ENCODE assay signal across 19 cellular contexts in genomic region chr11:13880719-13881118, GRCh38.
"Had no signal": no experiment of that assay in that cellular context is flagged by ENCODE, and none has a peak within 500 bp of the region (broad histone marks: within the 10 kb centered on the region; RNA-seq: fewer than 3 reads in every experiment).

No MANE protein-coding gene starts in this region.

- FAIRE-seq: islet of Langerhans had no signal

- DNase-seq: activated CD4-positive, alpha-beta T cell treated with anti-CD3 and anti-CD28 coated beads, Interleukin-2, amount 50 U/mL, for 4 hours; activated gamma-delta T cell; activated T-cell treated with anti-CD3 and anti-CD28 coated beads, Interleukin-2, amount 50 U/mL, for 72 hours; effector CD8-positive, alpha-beta T cell; left colon; mucosa of descending colon; naive B cell; psoas muscle; right lobe of liver; stimulated activated CD4-positive, alpha-beta T cell treated with anti-CD3 and anti-CD28 coated beads, Interleukin-4, amount 100 ng/mL, for 1 hour; stimulated activated naive CD8-positive, alpha-beta T cell treated with anti-CD3 and anti-CD28 coated beads, Interleukin-15, amount 100 ng/mL, for 72 hours; transverse colon had no signal

- H3K27me3 Mint-ChIP-seq: activated naive CD8-positive, alpha-beta T cell; dendritic cell treated with granulocyte-macrophage colony-stimulating factor and Interleukin-4, amounts not matched to agents 40 ng/mL and 50 ng/mL, for 4 days; naive B cell; stimulated activated naive CD8-positive, alpha-beta T cell treated with anti-CD3 and anti-CD28 coated beads, Interleukin-15, amount 100 ng/mL, for 72 hours had no signal

- H3K36me3 ChIP-seq: cardiac muscle cell, right lobe of liver, suprapubic skin, transverse colon had no signal

- H3K9me3 ChIP-seq: mucosa of descending colon, psoas muscle, right lobe of liver, suprapubic skin, transverse colon had no signal

- H3K4me3 ChIP-seq: cardiac muscle cell, hepatocyte, mucosa of descending colon, psoas muscle, right lobe of liver, smooth muscle cell, suprapubic skin, transverse colon had no signal

- H3K27me3 ChIP-seq: cardiac muscle cell, hepatocyte, right lobe of liver, suprapubic skin, transverse colon had no signal

- H3K4me1 ChIP-seq: psoas muscle, right lobe of liver, suprapubic skin had no signal

- H3K4me3 Mint-ChIP-seq: activated naive CD8-positive, alpha-beta T cell; activated T-cell treated with anti-CD3 and anti-CD28 coated beads, Interleukin-2, amount 50 U/mL, for 72 hours; dendritic cell treated with granulocyte-macrophage colony-stimulating factor and Interleukin-4, amounts not matched to agents 40 ng/mL and 50 ng/mL, for 4 days; stimulated activated naive CD8-positive, alpha-beta T cell treated with anti-CD3 and anti-CD28 coated beads, Interleukin-15, amount 100 ng/mL, for 72 hours had no signal

- H3K27ac ChIP-seq: cardiac muscle cell, hepatocyte, psoas muscle, right lobe of liver, suprapubic skin, transverse colon had no signal

- H3K36me3 Mint-ChIP-seq: activated naive CD8-positive, alpha-beta T cell; naive B cell had no signal

- H3K9me3 Mint-ChIP-seq: activated T-cell treated with anti-CD3 and anti-CD28 coated beads, Interleukin-2, amount 50 U/mL, for 72 hours; dendritic cell treated with granulocyte-macrophage colony-stimulating factor and Interleukin-4, amounts not matched to agents 40 ng/mL and 50 ng/mL, for 4 days; naive B cell had no signal

- ATAC-seq: activated T-cell treated with anti-CD3 and anti-CD28 coated beads, Interleukin-2, amount 50 U/mL, for 72 hours; left colon; mucosa of descending colon; psoas muscle; right lobe of liver; stimulated activated naive CD8-positive, alpha-beta T cell treated with anti-CD3 and anti-CD28 coated beads, Interleukin-15, amount 100 ng/mL, for 72 hours had no signal

- H3K27ac Mint-ChIP-seq: activated T-cell treated with anti-CD3 and anti-CD28 coated beads, Interleukin-2, amount 50 U/mL, for 72 hours; dendritic cell treated with granulocyte-macrophage colony-stimulating factor and Interleukin-4, amounts not matched to agents 40 ng/mL and 50 ng/mL, for 4 days had no signal
